ENCODE assay signal across 1 cellular context in genomic region chr17:2684549-2684948, GRCh38.
TF ChIP-seq lines count a peak whose summit lies in the region.

No MANE protein-coding gene starts in this region.

TF ChIP-seq in K562, 482 proteins besides CTCF, POLR2A, EP300 and RAD21:
- TF ChIP-seq ZNF407 (IDR thresholded peaks at IDR 0.05; ENCODE audit: low read depth) (no peak), MTA2 (IDR thresholded peaks at IDR 0.05; ENCODE audit: low read depth) (no peak), STAT6 (CRISPR knock-in tag; IDR thresholded peaks at IDR 0.05) (no peak), NFXL1 (CRISPR knock-in tag; IDR thresholded peaks at IDR 0.05) (no peak), AFF4 (CRISPR knock-in tag; IDR thresholded peaks at IDR 0.05) (no peak), GATA2 (CRISPR knock-in tag; IDR thresholded peaks at IDR 0.05) (no peak), HDAC3 (IDR thresholded peaks at IDR 0.05; ENCODE audit: borderline replicate concordance, partially characterized antibody) (no peak), CSDE1 (IDR thresholded peaks at IDR 0.05) (no peak), SREBF2 (CRISPR knock-in tag; IDR thresholded peaks at IDR 0.05) (no peak), FOXK1 (CRISPR knock-in tag; IDR thresholded peaks at IDR 0.05; ENCODE audit: borderline replicate concordance) (no peak), GTF2E2 (tag; IDR thresholded peaks at IDR 0.05) (no peak)
